8 cellular contexts compared by ENCODE assay signal in genomic region chr17:80260791-80261158, GRCh38. TPM values are rescaled to one million over a fixed set of nuclear protein-coding genes. Genes with fewer than 3 reads are reported as not detected.
A peak's percentile ranks its signal among the peaks of the same experiment; 100 is the strongest.
DNase-seq lines count a peak whose midpoint lies in the region; ATAC-seq and TF ChIP-seq lines count a peak whose summit lies in the region.

TSS of gene RNF213 (plus strand) at chr17:80260852. CDS start at chr17:80263682, 2,830 bp downstream.

- H3K36me3 Mint-ChIP-seq in neural crest cell (ENCODE audit: low read depth): peaks cover 2% of the 10 kb centered on the region

- H3K36me3 ChIP-seq in OCI-LY7 (ENCODE audit: insufficient read depth, low read length): no peaks in the 10 kb centered on the region

- peaks cover 61% of the 10 kb centered on the region for H3K4me1 ChIP-seq in OCI-LY7 (ENCODE audit: insufficient read depth, low read length, poor library complexity, severe bottlenecking)
- peaks cover 11% of the 10 kb centered on the region for H3K4me1 ChIP-seq in foreskin keratinocyte

- peak within 1 kb of the TSS; percentile 82 for H3K4me2 ChIP-seq in OCI-LY7 (ENCODE audit: low read length)

- no TSS peak for BruUV-seq in OCI-LY7 (replicated peaks; lab: Mats Ljungman, UMichigan)

- ATAC-seq in foreskin keratinocyte: peak; percentile 42
- no peak for ATAC-seq in HG03159 (IDR thresholded peaks at IDR 0.05; ENCODE audit: unreplicated experiment)

- DNase-seq in Daoy (ENCODE audit: low read depth) (peak; percentile 41), HCEC 1CT (peak; percentile 31), OCI-LY7 (ENCODE audit: low spot score) (peak; percentile 88), activated gamma-delta T cell (lab: John Stamatoyannopoulos, UW) (peak; percentile 50), foreskin keratinocyte (no peak), neural crest cell (ENCODE audit: low read depth, low spot score) (peak; percentile 40), DMS153 treated with DMSO at 0.1 percent for 48 hours (lab: John Stamatoyannopoulos, UW; ENCODE audit: unreplicated experiment) (no peak)

- H3K4me3 Mint-ChIP-seq in neural crest cell: peak within 1 kb of the TSS; percentile 93

- CTCF ChIA-PET in OCI-LY7 (lab: Charles Lee; ENCODE audit: unreplicated experiment): no interaction called here

- no peaks in the 10 kb centered on the region for H3K9me2 ChIP-seq in OCI-LY7 (ENCODE audit: insufficient read depth, low read length)

- H2AFZ ChIP-seq in OCI-LY7 (ENCODE audit: low read length): peak within 1 kb of the TSS; percentile 75

- H3K27ac Mint-ChIP-seq in neural crest cell (ENCODE audit: unreplicated experiment): peak within 1 kb of the TSS; percentile 94

- H3K27ac ChIP-seq in OCI-LY7 (ENCODE audit: low read depth, low read length, poor library complexity, severe bottlenecking): peak within 1 kb of the TSS; percentile 81
- H3K27ac ChIP-seq in foreskin keratinocyte: peak within 1 kb of the TSS; percentile 97

- intact Hi-C loops in OCI-LY7 (cut with micrococcal nuclease; ENCODE audit: unreplicated experiment): loop anchor here (5.0 kb wide), 1 partner anchor 463 kb away; the partner anchor contains the start of gene CBX8

- H3K27me3 ChIP-seq in foreskin keratinocyte: no peaks in the 10 kb centered on the region

- peaks cover 32% of the 10 kb centered on the region for H3K4me1 Mint-ChIP-seq in neural crest cell

- no peak for TF ChIP-seq CTCF in OCI-LY7 (conservative IDR thresholded peaks at IDR 0.05; ENCODE audit: low read length)
- TF ChIP-seq CTCF in foreskin keratinocyte (conservative IDR thresholded peaks at IDR 0.05): no peak
- TF ChIP-seq CTCF in neural crest cell (conservative IDR thresholded peaks at IDR 0.05): no peak

- H4K20me1 ChIP-seq in OCI-LY7 (ENCODE audit: insufficient read depth, low read length): no peaks in the 10 kb centered on the region

- peaks cover 8% of the 10 kb centered on the region for H3K27me3 Mint-ChIP-seq in neural crest cell (ENCODE audit: low read depth)

- H3K9me3 Mint-ChIP-seq in neural crest cell: no peaks in the 10 kb centered on the region

- POLR2A ChIA-PET in OCI-LY7 (lab: Charles Lee): no interaction called here

- H3K4me3 ChIP-seq in OCI-LY7 (ENCODE audit: low read depth, low read length, poor library complexity, severe bottlenecking): peak within 1 kb of the TSS; percentile 79

- no peaks in the 10 kb centered on the region for H3K9me3 ChIP-seq in OCI-LY7 (ENCODE audit: low read length)

- no peaks in the 10 kb centered on the region for H3K79me2 ChIP-seq in OCI-LY7 (ENCODE audit: insufficient read depth, low read depth, low read length)

RNA-seq across cellular contexts. Expression of gene RNF213, which starts in this region (rescaled TPM):
- 19.0 and 22.2 TPM in 2 replicates for total RNA-seq in Daoy (2014; rRNA removed; shearing (Covaris generic))
- total RNA-seq in OCI-LY7 (2014; rRNA removed; shearing (Covaris generic)): 41.9 and 58.8 TPM in 2 replicates
- total RNA-seq in OCI-LY7 (2022) (64.0 and 68.6 TPM in 2 replicates), foreskin keratinocyte (51.1 and 60.1 TPM in 2 replicates), neural crest cell (29.6 and 31.9 TPM in 2 replicates)
- polyA plus RNA-seq in foreskin keratinocyte: 15.4 and 15.8 TPM in 2 replicates

Comparison
In these comparisons a context has a peak if more than half of its experiments do, and no peak if none do; other contexts are left out.
1. DNase-seq: peak in Daoy (single experiment), HCEC 1CT (single experiment), OCI-LY7 (single experiment), activated gamma-delta T cell (single experiment) and neural crest cell (single experiment); none in foreskin keratinocyte (0 of 2) and DMS153 treated with DMSO at 0.1 percent for 48 hours (single experiment).